In genomic region chr1:162430583-162430982, GRCh38 we compare ENCODE assay signal across 1 cellular context.
TF ChIP-seq lines count a peak whose summit lies in the region.

No MANE protein-coding gene starts in this region.

TF ChIP-seq in K562, 482 proteins besides CTCF, POLR2A, EP300 and RAD21 (continued from another document):
- TF ChIP-seq RBM34 (IDR thresholded peaks at IDR 0.05; ENCODE audit: borderline replicate concordance, insufficient read depth, low read length) (no peak), STAT5A (IDR thresholded peaks at IDR 0.05; ENCODE audit: borderline replicate concordance, low read length) (no peak), ELK1 (CRISPR knock-in tag; IDR thresholded peaks at IDR 0.05) (no peak), NR4A1 (CRISPR knock-in tag; IDR thresholded peaks at IDR 0.05) (no peak), NR4A1 (tag; IDR thresholded peaks at IDR 0.05) (no peak), ZBTB5 (IDR thresholded peaks at IDR 0.05) (no peak), ARID1B (IDR thresholded peaks at IDR 0.05) (no peak), ATF1 (CRISPR knock-in tag; IDR thresholded peaks at IDR 0.05) (no peak), ATF1 (tag; IDR thresholded peaks at IDR 0.05) (no peak), ZBTB43 (CRISPR knock-in tag; IDR thresholded peaks at IDR 0.05) (no peak), DNMT1 (IDR thresholded peaks at IDR 0.05) (no peak), HMG20A (CRISPR knock-in tag; conservative IDR thresholded peaks at IDR 0.05) (no peak), ZNF431 (CRISPR knock-in tag; IDR thresholded peaks at IDR 0.05) (no peak), MXI1 (IDR thresholded peaks at IDR 0.05; ENCODE audit: low read depth, low read length) (no peak)
- TF ChIP-seq, protein P1, sequence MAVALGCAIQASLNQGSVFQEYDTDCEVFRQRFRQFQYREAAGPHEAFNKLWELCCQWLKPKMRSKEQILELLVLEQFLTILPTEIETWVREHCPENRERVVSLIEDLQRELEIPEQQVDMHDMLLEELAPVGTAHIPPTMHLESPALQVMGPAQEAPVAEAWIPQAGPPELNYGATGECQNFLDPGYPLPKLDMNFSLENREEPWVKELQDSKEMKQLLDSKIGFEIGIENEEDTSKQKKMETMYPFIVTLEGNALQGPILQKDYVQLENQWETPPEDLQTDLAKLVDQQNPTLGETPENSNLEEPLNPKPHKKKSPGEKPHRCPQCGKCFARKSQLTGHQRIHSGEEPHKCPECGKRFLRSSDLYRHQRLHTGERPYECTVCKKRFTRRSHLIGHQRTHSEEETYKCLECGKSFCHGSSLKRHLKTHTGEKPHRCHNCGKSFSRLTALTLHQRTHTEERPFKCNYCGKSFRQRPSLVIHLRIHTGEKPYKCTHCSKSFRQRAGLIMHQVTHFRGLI (CRISPR knock-in tag; IDR thresholded peaks at IDR 0.05) = no peak
- TF ChIP-seq, protein P2, sequence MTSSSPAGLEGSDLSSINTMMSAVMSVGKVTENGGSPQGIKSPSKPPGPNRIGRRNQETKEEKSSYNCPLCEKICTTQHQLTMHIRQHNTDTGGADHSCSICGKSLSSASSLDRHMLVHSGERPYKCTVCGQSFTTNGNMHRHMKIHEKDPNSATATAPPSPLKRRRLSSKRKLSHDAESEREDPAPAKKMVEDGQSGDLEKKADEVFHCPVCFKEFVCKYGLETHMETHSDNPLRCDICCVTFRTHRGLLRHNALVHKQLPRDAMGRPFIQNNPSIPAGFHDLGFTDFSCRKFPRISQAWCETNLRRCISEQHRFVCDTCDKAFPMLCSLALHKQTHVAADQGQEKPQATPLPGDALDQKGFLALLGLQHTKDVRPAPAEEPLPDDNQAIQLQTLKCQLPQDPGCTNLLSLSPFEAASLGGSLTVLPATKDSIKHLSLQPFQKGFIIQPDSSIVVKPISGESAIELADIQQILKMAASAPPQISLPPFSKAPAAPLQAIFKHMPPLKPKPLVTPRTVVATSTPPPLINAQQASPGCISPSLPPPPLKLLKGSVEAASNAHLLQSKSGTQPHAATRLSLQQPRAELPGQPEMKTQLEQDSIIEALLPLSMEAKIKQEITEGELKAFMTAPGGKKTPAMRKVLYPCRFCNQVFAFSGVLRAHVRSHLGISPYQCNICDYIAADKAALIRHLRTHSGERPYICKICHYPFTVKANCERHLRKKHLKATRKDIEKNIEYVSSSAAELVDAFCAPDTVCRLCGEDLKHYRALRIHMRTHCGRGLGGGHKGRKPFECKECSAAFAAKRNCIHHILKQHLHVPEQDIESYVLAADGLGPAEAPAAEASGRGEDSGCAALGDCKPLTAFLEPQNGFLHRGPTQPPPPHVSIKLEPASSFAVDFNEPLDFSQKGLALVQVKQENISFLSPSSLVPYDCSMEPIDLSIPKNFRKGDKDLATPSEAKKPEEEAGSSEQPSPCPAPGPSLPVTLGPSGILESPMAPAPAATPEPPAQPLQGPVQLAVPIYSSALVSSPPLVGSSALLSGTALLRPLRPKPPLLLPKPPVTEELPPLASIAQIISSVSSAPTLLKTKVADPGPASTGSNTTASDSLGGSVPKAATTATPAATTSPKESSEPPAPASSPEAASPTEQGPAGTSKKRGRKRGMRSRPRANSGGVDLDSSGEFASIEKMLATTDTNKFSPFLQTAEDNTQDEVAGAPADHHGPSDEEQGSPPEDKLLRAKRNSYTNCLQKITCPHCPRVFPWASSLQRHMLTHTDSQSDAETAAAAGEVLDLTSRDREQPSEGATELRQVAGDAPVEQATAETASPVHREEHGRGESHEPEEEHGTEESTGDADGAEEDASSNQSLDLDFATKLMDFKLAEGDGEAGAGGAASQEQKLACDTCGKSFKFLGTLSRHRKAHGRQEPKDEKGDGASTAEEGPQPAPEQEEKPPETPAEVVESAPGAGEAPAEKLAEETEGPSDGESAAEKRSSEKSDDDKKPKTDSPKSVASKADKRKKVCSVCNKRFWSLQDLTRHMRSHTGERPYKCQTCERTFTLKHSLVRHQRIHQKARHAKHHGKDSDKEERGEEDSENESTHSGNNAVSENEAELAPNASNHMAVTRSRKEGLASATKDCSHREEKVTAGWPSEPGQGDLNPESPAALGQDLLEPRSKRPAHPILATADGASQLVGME (CRISPR knock-in tag; IDR thresholded peaks at IDR 0.05) = no peak
- TF ChIP-seq, protein P3, sequence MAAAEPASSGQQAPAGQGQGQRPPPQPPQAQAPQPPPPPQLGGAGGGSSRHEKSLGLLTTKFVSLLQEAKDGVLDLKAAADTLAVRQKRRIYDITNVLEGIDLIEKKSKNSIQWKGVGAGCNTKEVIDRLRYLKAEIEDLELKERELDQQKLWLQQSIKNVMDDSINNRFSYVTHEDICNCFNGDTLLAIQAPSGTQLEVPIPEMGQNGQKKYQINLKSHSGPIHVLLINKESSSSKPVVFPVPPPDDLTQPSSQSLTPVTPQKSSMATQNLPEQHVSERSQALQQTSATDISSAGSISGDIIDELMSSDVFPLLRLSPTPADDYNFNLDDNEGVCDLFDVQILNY (CRISPR knock-in tag; IDR thresholded peaks at IDR 0.05) = no peak
